1 cellular context compared by ENCODE assay signal in genomic region chr1:47180603-47181094, GRCh38.
TF ChIP-seq lines count a peak whose summit lies in the region.

No MANE protein-coding gene starts in this region.

TF ChIP-seq in HepG2, 621 proteins besides CTCF, POLR2A, EP300 and RAD21:
- TF ChIP-seq ZNF296 (CRISPR knock-in tag; conservative IDR thresholded peaks at IDR 0.05) = no peak
- TF ChIP-seq ZC3H13 (CRISPR knock-in tag; IDR thresholded peaks at IDR 0.05) = 0 out of 2 replicates have a peak, but pooled peaks have one; percentile 23
TF ChIP-seq in HepG2: peak in this region for 1.
